Comparison of ENCODE assay signal across 20 cellular contexts in the genomic region with DNA sequence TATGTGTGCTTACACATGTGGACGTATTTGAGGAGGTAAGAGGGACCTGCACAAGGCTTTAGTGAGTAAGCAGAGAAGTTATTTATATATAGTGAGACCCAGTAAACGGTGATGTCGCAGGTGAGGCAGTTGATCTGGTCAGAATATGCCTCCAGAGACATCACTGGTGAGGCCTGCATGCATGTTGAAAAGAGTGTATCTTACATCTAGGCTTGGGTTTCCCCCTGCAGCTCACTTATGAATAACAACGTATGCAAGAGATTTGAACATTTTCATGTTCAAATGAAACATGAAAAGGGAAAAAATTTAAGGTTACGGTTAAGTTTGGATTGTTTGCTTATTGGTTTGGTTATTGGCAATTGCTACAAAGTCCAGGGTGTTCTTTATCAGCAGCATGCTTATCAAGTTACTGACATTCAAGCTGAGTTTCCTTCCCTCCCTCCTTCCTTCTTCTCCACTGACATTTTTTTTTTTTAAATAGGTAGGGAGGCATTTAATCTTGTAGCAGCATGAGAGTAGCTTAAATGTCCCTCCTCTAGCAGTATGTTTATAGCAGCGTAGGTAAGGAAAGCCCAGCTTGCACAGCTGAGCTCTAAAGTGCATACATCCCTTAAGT.
DNase-seq lines count a peak whose midpoint lies in the region; ATAC-seq lines count a peak whose summit lies in the region.
"Had no signal": no experiment of that assay in that cellular context is flagged by ENCODE, and none has a peak within 500 bp of the region (broad histone marks: within the 10 kb centered on the region; RNA-seq: fewer than 3 reads in every experiment).

No MANE protein-coding gene starts in this region.

- no peak overlapping the region for H3K18ac ChIP-seq in mesenchymal stem cell (ENCODE audit: low read depth in 1 of 2, low read length in 2 of 2)

- no peak overlapping the region for H3K23ac ChIP-seq in mesenchymal stem cell (ENCODE audit: low read length in 2 of 2)

- no peak overlapping the region for H3K4ac ChIP-seq in mesenchymal stem cell (ENCODE audit: low read depth in 1 of 2, low read length in 2 of 2)

- no peaks in the 10 kb centered on the region for H3K9me3 ChIP-seq in BLaER1 treated with 17β-estradiol and CSF1 and Interleukin-3, amounts not matched to agents 10 nM and 100 nM (replicated peaks in 1 of 11)
- no peaks in the 10 kb centered on the region for H3K9me3 ChIP-seq in mesenchymal stem cell (ENCODE audit: control insufficient read depth, low read length)
- H3K9me3 ChIP-seq: esophagus squamous epithelium, left ventricle myocardium inferior, testis had no signal

- no peak overlapping the region for H2AFZ ChIP-seq in mesenchymal stem cell (ENCODE audit: low read depth, low read length)

- no peak overlapping the region for H2BK120ac ChIP-seq in mesenchymal stem cell (ENCODE audit: low read depth, low read length)

- DNase-seq in NAMALWA (ENCODE audit: low spot score) (peak; percentile 42), astrocyte of the hippocampus (ENCODE audit: low read depth, low spot score) (peak; percentile 28), mesenchymal stem cell (no peak), SW480 (ENCODE audit: low spot score) (no peak), SHP77 treated with DMSO at 0.1 percent for 48 hours (lab: John Stamatoyannopoulos, UW) (no peak)
- DNase-seq: activated CD8-positive, alpha-beta memory T cell treated with anti-CD3 and anti-CD28 coated beads for 24 hours; caudate nucleus; COR-L47; effector CD4-positive, alpha-beta T cell; esophagus squamous epithelium; left ventricle myocardium inferior; NCI-H1105; NCI-H524; retina; Right ventricle myocardium superior; stimulated activated CD4-positive, alpha-beta T cell treated with anti-CD3 and anti-CD28 coated beads, Interleukin-12 subunit alpha, Interleukin-12 subunit beta, amount 100 ng/mL, for 4 hours; testis had no signal

- H3K4me3 ChIP-seq in BLaER1 treated with 17β-estradiol and CSF1 and Interleukin-3, amounts not matched to agents 10 nM and 100 nM, result no peak overlapping the region
- no peak overlapping the region for H3K4me3 ChIP-seq in mesenchymal stem cell (ENCODE audit: insufficient read depth in 1 of 2, low read depth in 1 of 2, low read length in 2 of 2)
- H3K4me3 ChIP-seq: esophagus squamous epithelium, left ventricle myocardium inferior, testis had no signal

- H3K4me1 ChIP-seq in BLaER1 treated with 17β-estradiol and CSF1 and Interleukin-3, amounts not matched to agents 10 nM and 100 nM, result peaks cover 44 to 72% (median 63%) of the 10 kb centered on the region in 10 experiments
- peaks cover 25% of the 10 kb centered on the region for H3K4me1 ChIP-seq in mesenchymal stem cell (ENCODE audit: control insufficient read depth, insufficient read depth, low read depth, low read length)

- no peak overlapping the region for H2BK12ac ChIP-seq in mesenchymal stem cell (ENCODE audit: low read length in 2 of 2)

- peaks cover 39% of the 10 kb centered on the region for H3K79me1 ChIP-seq in mesenchymal stem cell (replicated peaks; ENCODE audit: low read length, poor library complexity, severe bottlenecking)

- H4K8ac ChIP-seq in mesenchymal stem cell (ENCODE audit: low read length), result no peak overlapping the region

- WGBS in mesenchymal stem cell, result 96% methylated on average over 5 of the region's 6 CpGs

- peaks cover 0 to 15% (median 0%) of the 10 kb centered on the region in 11 experiments; a peak in 2 of 22 replicates for H3K36me3 ChIP-seq in BLaER1 treated with 17β-estradiol and CSF1 and Interleukin-3, amounts not matched to agents 10 nM and 100 nM
- no peaks in the 10 kb centered on the region for H3K36me3 ChIP-seq in mesenchymal stem cell (ENCODE audit: control insufficient read depth in 1 of 2, insufficient read depth in 2 of 2, low read depth in 1 of 2, low read length in 2 of 2)
- H3K36me3 ChIP-seq: esophagus squamous epithelium, left ventricle myocardium inferior had no signal

- ATAC-seq in GM21360 (IDR thresholded peaks at IDR 0.05; ENCODE audit: unreplicated experiment) (no peak), HG02870 (IDR thresholded peaks at IDR 0.05; ENCODE audit: unreplicated experiment) (no peak)

- peak overlapping the region in 7 of 11 experiments; percentile 7 to 60 (median 45); a peak in 11 of 22 replicates for H3K4me2 ChIP-seq in BLaER1 treated with 17β-estradiol and CSF1 and Interleukin-3, amounts not matched to agents 10 nM and 100 nM
- H3K4me2 ChIP-seq in mesenchymal stem cell (ENCODE audit: low read length, poor library complexity, severe bottlenecking), result no peak overlapping the region

- H3K27ac ChIP-seq in BLaER1 treated with 17β-estradiol and CSF1 and Interleukin-3, amounts not matched to agents 10 nM and 100 nM, result no peak overlapping the region
- no peak overlapping the region for H3K27ac ChIP-seq in mesenchymal stem cell (ENCODE audit: low read length, poor library complexity, severe bottlenecking)
- H3K27ac ChIP-seq: esophagus squamous epithelium, left ventricle myocardium inferior had no signal

- no peak overlapping the region for H3K14ac ChIP-seq in mesenchymal stem cell (ENCODE audit: low read length in 2 of 2)

- peaks cover 80 to 100% (median 98%) of the 10 kb centered on the region in 11 experiments for H4K20me1 ChIP-seq in BLaER1 treated with 17β-estradiol and CSF1 and Interleukin-3, amounts not matched to agents 10 nM and 100 nM

- H4K91ac ChIP-seq in mesenchymal stem cell (ENCODE audit: low read length), result no peak overlapping the region

- H2BK5ac ChIP-seq in mesenchymal stem cell (ENCODE audit: low read depth, low read length, poor library complexity, severe bottlenecking), result no peak overlapping the region

- no peak overlapping the region for H2BK15ac ChIP-seq in mesenchymal stem cell (ENCODE audit: low read depth, poor library complexity, severe bottlenecking)

- H2AK5ac ChIP-seq in mesenchymal stem cell (ENCODE audit: low read length, severe bottlenecking), result peak overlapping the region; percentile 44

- no peaks in the 10 kb centered on the region for H3K27me3 ChIP-seq in BLaER1 treated with 17β-estradiol and CSF1 and Interleukin-3, amounts not matched to agents 10 nM and 100 nM
- no peaks in the 10 kb centered on the region for H3K27me3 ChIP-seq in mesenchymal stem cell (ENCODE audit: control insufficient read depth in 1 of 2, insufficient read depth in 1 of 2, low read length in 2 of 2)
- H3K27me3 ChIP-seq: esophagus squamous epithelium, testis had no signal

- H3K9ac ChIP-seq in BLaER1 treated with 17β-estradiol and CSF1 and Interleukin-3, amounts not matched to agents 10 nM and 100 nM, result no peak overlapping the region; a peak in 2 of 22 replicates
- H3K9ac ChIP-seq in mesenchymal stem cell (ENCODE audit: low read length), result no peak overlapping the region

Comparison
In these comparisons a context has a peak if more than half of its experiments do, and no peak if none do; other contexts are left out.
1. DNase-seq: peak in NAMALWA (single experiment) and astrocyte of the hippocampus (single experiment); none in mesenchymal stem cell (single experiment), SW480 (single experiment) and SHP77 treated with DMSO at 0.1 percent for 48 hours (single experiment).